Comparison of ENCODE assay signal across 1 cellular context in the genomic region with DNA sequence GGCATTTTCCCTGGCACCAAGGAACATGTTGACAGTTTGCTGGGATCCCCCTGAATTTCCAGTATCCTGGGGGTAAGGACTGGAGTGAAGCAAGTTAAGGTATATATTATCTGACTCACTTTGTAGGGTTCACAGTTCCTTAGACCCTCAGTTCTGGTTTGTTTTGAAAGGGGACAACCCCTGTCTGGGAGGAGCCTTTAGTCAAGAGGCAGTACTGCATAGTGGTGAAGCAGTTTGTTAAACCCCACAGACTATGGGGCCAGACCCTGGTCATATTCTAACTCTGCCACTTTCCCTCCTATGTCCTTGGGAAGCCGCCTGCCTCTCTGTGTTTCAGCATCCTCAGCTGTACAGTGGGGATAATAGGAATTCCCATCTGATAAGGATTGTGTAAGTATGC.
TF ChIP-seq lines count a peak whose summit lies in the region.

No MANE protein-coding gene starts in this region.

TF ChIP-seq in GM12878, 131 proteins besides CTCF, POLR2A, EP300 and RAD21 (continued from another document):
- TF ChIP-seq TCF3 (IDR thresholded peaks at IDR 0.05; ENCODE audit: borderline replicate concordance, insufficient read depth, low read depth, low read length) (no peak), EGR1 (IDR thresholded peaks at IDR 0.05; ENCODE audit: borderline replicate concordance in 1 of 2, low read depth in 2 of 2, low read length in 2 of 2) (no peak), MYB (IDR thresholded peaks at IDR 0.05; ENCODE audit: borderline replicate concordance, low read depth, low read length) (no peak), TCF7 (IDR thresholded peaks at IDR 0.05; ENCODE audit: borderline replicate concordance) (no peak), SIX5 (IDR thresholded peaks at IDR 0.05; ENCODE audit: low read depth, low read length, severe bottlenecking) (no peak), SMAD1 (IDR thresholded peaks at IDR 0.05; ENCODE audit: low read depth, partially characterized antibody) (no peak), KAT2A (conservative IDR thresholded peaks at IDR 0.05; ENCODE audit: control insufficient read depth, low read depth, low read length) (no peak), POLR2AphosphoS5 (IDR thresholded peaks at IDR 0.05; ENCODE audit: low read length) (no peak), CHD2 (IDR thresholded peaks at IDR 0.05; ENCODE audit: borderline replicate concordance, low read depth, low read length) (no peak)
- TF ChIP-seq, protein P1, sequence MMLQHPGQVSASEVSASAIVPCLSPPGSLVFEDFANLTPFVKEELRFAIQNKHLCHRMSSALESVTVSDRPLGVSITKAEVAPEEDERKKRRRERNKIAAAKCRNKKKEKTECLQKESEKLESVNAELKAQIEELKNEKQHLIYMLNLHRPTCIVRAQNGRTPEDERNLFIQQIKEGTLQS (IDR thresholded peaks at IDR 0.05; ENCODE audit: borderline replicate concordance, extremely low read depth, low read depth, low read length), result no peak
- TF ChIP-seq, protein P2, sequence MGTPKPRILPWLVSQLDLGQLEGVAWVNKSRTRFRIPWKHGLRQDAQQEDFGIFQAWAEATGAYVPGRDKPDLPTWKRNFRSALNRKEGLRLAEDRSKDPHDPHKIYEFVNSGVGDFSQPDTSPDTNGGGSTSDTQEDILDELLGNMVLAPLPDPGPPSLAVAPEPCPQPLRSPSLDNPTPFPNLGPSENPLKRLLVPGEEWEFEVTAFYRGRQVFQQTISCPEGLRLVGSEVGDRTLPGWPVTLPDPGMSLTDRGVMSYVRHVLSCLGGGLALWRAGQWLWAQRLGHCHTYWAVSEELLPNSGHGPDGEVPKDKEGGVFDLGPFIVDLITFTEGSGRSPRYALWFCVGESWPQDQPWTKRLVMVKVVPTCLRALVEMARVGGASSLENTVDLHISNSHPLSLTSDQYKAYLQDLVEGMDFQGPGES (IDR thresholded peaks at IDR 0.05), result no peak
- TF ChIP-seq, protein P3, sequence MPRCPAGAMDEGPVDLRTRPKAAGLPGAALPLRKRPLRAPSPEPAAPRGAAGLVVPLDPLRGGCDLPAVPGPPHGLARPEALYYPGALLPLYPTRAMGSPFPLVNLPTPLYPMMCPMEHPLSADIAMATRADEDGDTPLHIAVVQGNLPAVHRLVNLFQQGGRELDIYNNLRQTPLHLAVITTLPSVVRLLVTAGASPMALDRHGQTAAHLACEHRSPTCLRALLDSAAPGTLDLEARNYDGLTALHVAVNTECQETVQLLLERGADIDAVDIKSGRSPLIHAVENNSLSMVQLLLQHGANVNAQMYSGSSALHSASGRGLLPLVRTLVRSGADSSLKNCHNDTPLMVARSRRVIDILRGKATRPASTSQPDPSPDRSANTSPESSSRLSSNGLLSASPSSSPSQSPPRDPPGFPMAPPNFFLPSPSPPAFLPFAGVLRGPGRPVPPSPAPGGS (IDR thresholded peaks at IDR 0.05; ENCODE audit: borderline replicate concordance, insufficient read depth, low read depth, low read length, poor library complexity, severe bottlenecking), result no peak
